In the genomic region with DNA sequence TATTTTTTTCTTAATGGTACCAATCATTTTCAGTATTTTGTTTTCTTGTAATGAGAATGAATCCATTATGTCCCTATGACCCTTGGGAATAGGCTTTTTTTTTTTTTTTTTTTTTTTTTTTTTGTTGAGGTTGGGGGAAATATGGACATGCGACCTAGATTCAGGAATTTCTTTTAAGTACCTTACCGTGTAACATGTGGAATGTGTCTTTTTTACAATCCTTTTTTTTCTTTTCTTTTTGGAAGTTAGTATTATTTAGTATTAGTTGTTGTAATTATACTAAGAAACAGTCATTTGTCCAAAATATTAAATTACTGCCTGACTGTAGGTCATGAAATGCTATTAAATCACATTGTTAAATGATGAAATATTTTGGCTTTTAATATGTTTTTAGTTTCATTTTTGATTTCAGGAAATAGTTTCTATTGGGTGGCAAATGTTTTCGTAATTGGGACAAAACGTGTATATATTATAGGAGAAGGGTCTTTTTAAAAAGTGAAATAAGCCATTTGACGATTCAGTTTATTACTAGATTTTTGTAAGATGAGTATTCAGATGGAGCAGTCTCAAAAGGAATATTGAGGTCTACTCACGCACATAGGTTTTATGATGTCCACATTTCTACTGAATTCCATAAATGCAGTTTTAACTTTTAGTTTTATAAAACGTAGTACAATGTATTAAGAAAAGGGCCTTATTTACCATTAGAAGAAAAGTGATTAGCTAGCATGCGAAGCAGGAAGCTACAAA, we compare ENCODE assay signal across 8 cellular contexts. TPM values are rescaled to one million over a fixed set of nuclear protein-coding genes. Genes with fewer than 3 reads are reported as not detected.
DNase-seq lines count a peak whose midpoint lies in the region; ATAC-seq and TF ChIP-seq lines count a peak whose summit lies in the region.

No MANE protein-coding gene starts in this region.

- H3K4me1 ChIP-seq in CD4-positive, alpha-beta memory T cell (ENCODE audit: insufficient read depth, low read length): peaks cover 56% of the 10 kb centered on the region

- intact Hi-C loops in CD4-positive, alpha-beta memory T cell (cut with micrococcal nuclease): loop anchor here (5.0 to 10.0 kb wide), 3 partner anchors 45 to 603 kb away; a partner anchor contains a TSS

- no peak for ATAC-seq in central memory CD8-positive, alpha-beta T cell (replicated peaks; ENCODE audit: extremely low read depth, poor library complexity, severe bottlenecking)
- ATAC-seq in GM19452 (IDR thresholded peaks at IDR 0.05; ENCODE audit: unreplicated experiment): no peak

- H3K4me1 Mint-ChIP-seq in CD4-positive, alpha-beta memory T cell: peaks cover 34 to 65% (median 47%) of the 10 kb centered on the region in 4 donors
- peaks cover 55% of the 10 kb centered on the region for H3K4me1 Mint-ChIP-seq in central memory CD8-positive, alpha-beta T cell
- H3K4me1 Mint-ChIP-seq in nephron progenitor cell: peaks cover 58% of the 10 kb centered on the region

- H3K9me3 Mint-ChIP-seq in CD4-positive, alpha-beta memory T cell: peaks cover 0 to 2% (median 0%) of the 10 kb centered on the region in 8 donors
- H3K9me3 Mint-ChIP-seq in central memory CD8-positive, alpha-beta T cell: no peaks in the 10 kb centered on the region
- H3K9me3 Mint-ChIP-seq in nephron progenitor cell: no peaks in the 10 kb centered on the region

- DNase-seq in CD4-positive, alpha-beta memory T cell: peak in 3 of 5 donors; percentile 10 to 17 (median 17)
- DNase-seq in M059J (ENCODE audit: low read depth) (peak; percentile 25), nephron progenitor cell (no peak), OCI-M2 (lab: John Stamatoyannopoulos, UW; ENCODE audit: unreplicated experiment) (no peak), germinal center (ENCODE audit: low spot score) (no peak)
- no peak for DNase-seq in central memory CD8-positive, alpha-beta T cell (ENCODE audit: low spot score in 2 of 2)
- no peak for DNase-seq in stimulated activated CD4-positive, alpha-beta T cell treated with anti-CD3 and anti-CD28 coated beads, Interleukin-4, amount 100 ng/mL, for 1 hour

- H3K27me3 Mint-ChIP-seq in CD4-positive, alpha-beta memory T cell: no peaks in the 10 kb centered on the region
- H3K27me3 Mint-ChIP-seq in central memory CD8-positive, alpha-beta T cell: no peaks in the 10 kb centered on the region
- no peaks in the 10 kb centered on the region for H3K27me3 Mint-ChIP-seq in nephron progenitor cell (ENCODE audit: low read depth, poor library complexity)

- no peaks in the 10 kb centered on the region for H3K36me3 ChIP-seq in CD4-positive, alpha-beta memory T cell (ENCODE audit: insufficient read depth, low read length)

- CTCF ChIA-PET in CD4-positive, alpha-beta memory T cell (lab: Charles Lee; ENCODE audit: partially characterized antibody): interaction anchor here (1.0 kb wide), 1 partner anchor 25 kb away, joined by 3 read pairs; no protein-coding TSS in a partner anchor

- no peaks in the 10 kb centered on the region for H3K27me3 ChIP-seq in CD4-positive, alpha-beta memory T cell (ENCODE audit: insufficient read depth, low read length)

- peaks cover 10 to 30% of the 10 kb centered on the region in 2 donors for H3K36me3 Mint-ChIP-seq in CD4-positive, alpha-beta memory T cell
- peaks cover 24% of the 10 kb centered on the region for H3K36me3 Mint-ChIP-seq in central memory CD8-positive, alpha-beta T cell (ENCODE audit: insufficient read depth)
- H3K36me3 Mint-ChIP-seq in nephron progenitor cell (ENCODE audit: low read depth): peaks cover 10% of the 10 kb centered on the region

- peak overlapping the region; percentile 89 to 98 (median 93) for H3K27ac Mint-ChIP-seq in CD4-positive, alpha-beta memory T cell
- peak overlapping the region; percentile 96 for H3K27ac Mint-ChIP-seq in central memory CD8-positive, alpha-beta T cell (ENCODE audit: low read depth)
- no peak overlapping the region for H3K27ac Mint-ChIP-seq in nephron progenitor cell

- POLR2A ChIA-PET in CD4-positive, alpha-beta memory T cell (lab: Charles Lee; ENCODE audit: partially characterized antibody): interaction anchor here (1.0 to 2.2 kb wide), 2 partner anchors 15 to 239 kb away, joined by 3 to 6 read pairs; no protein-coding TSS in a partner anchor

- H3K4me3 Mint-ChIP-seq in CD4-positive, alpha-beta memory T cell: peak overlapping the region; percentile 88 to 93 (median 91)
- H3K4me3 Mint-ChIP-seq in central memory CD8-positive, alpha-beta T cell: peak overlapping the region; percentile 94
- H3K4me3 Mint-ChIP-seq in nephron progenitor cell: peak overlapping the region; percentile 90

- H3K27ac ChIP-seq in CD4-positive, alpha-beta memory T cell (ENCODE audit: low read depth, low read length): peak overlapping the region; percentile 71

- no peaks in the 10 kb centered on the region for H3K9me3 ChIP-seq in CD4-positive, alpha-beta memory T cell (ENCODE audit: control insufficient read depth in 1 of 2, low read length in 2 of 2)

- TF ChIP-seq CTCF in nephron progenitor cell (IDR thresholded peaks at IDR 0.05): no peak

- H3K4me3 ChIP-seq in CD4-positive, alpha-beta memory T cell (ENCODE audit: low read length in 2 of 2): peak overlapping the region; percentile 36 to 67

RNA-seq across cellular contexts. Expression of a gene that starts 4.9 kb away (rescaled TPM):
- total RNA-seq in CD4-positive, alpha-beta memory T cell: 100 to 1,000 TPM; 118 to 131 TPM
- 10 to 100 TPM in 1 of 2 donors, 1 to 10 TPM in 1; 5.4 to 26.5 TPM for polyA plus RNA-seq in CD4-positive, alpha-beta memory T cell
- total RNA-seq in M059J (2014; rRNA removed; shearing (Covaris generic)): 8.3 and 18.2 TPM in 2 replicates

Comparison
In these comparisons a context has a peak if more than half of its experiments do, and no peak if none do; other contexts are left out.
1. DNase-seq: peak in CD4-positive, alpha-beta memory T cell (3 of 5) and M059J (single experiment); none in central memory CD8-positive, alpha-beta T cell (0 of 2), nephron progenitor cell (single experiment), stimulated activated CD4-positive, alpha-beta T cell treated with anti-CD3 and anti-CD28 coated beads, Interleukin-4, amount 100 ng/mL, for 1 hour (single experiment), OCI-M2 (single experiment) and germinal center (single experiment).
2. Peak in every context shown above with its lines, with median percentiles within 50 percentile points of each other: H3K4me3 Mint-ChIP-seq.